ENCODE assay signal across 8 cellular contexts in genomic region chr21:42781150-42781980, GRCh38.
DNase-seq lines count a peak whose midpoint lies in the region; ATAC-seq and TF ChIP-seq lines count a peak whose summit lies in the region.

No MANE protein-coding gene starts in this region.

- peak overlapping the region; percentile 96 for H3K27ac Mint-ChIP-seq in glutamatergic neuron (ENCODE audit: unreplicated experiment)

- no peak for ATAC-seq in HG02884 (IDR thresholded peaks at IDR 0.05; ENCODE audit: unreplicated experiment)
- no peak for ATAC-seq in HG03469 (IDR thresholded peaks at IDR 0.05; ENCODE audit: unreplicated experiment)

- peaks cover 5% of the 10 kb centered on the region for H3K4me1 ChIP-seq in prostate gland (replicated peaks)

- H3K4me3 ChIP-seq in H7 (ENCODE audit: insufficient read depth, low read depth, low read length) (peak overlapping the region; percentile 46), prostate gland (peak overlapping the region in 1 of 2 donors; percentile 18)

- WGBS in prostate gland = 7% methylated on average over 40 of the region's 40 CpGs

- peaks cover 4% of the 10 kb centered on the region for H3K36me3 Mint-ChIP-seq in glutamatergic neuron (ENCODE audit: unreplicated experiment)

- TF ChIP-seq CTCF in glutamatergic neuron (IDR thresholded peaks at IDR 0.05; ENCODE audit: partially characterized antibody, unreplicated experiment) (no peak), prostate gland (IDR thresholded peaks at IDR 0.05) (peak in 1 of 4 experiments; percentile 18)

- H3K4me1 Mint-ChIP-seq in glutamatergic neuron (ENCODE audit: low read depth, unreplicated experiment) = peaks cover 40% of the 10 kb centered on the region

- peak; percentile 42 for TF ChIP-seq POLR2A in prostate gland (IDR thresholded peaks at IDR 0.05)

- H3K36me3 ChIP-seq in H7 (replicated peaks; ENCODE audit: control insufficient read depth, insufficient read depth, low read length) (no peaks in the 10 kb centered on the region), prostate gland (no peaks in the 10 kb centered on the region)

- DNase-seq in H7 = peak; percentile 86
- peak; percentile 65 for DNase-seq in NCI-H748 treated with DMSO at 0.1 percent for 48 hours (lab: John Stamatoyannopoulos, UW)
- DNase-seq in glutamatergic neuron = peak; percentile 68
- DNase-seq in prostate gland (ENCODE audit: low spot score) = peak; percentile 74
- no peak for DNase-seq in AG20443 (ENCODE audit: low spot score)
- DNase-seq in middle frontal gyrus (ENCODE audit: extremely low spot score, low spot score) = no peak

- H3K27me3 ChIP-seq in H7 (ENCODE audit: control insufficient read depth, insufficient read depth, low read length) (peaks cover 8% of the 10 kb centered on the region), prostate gland (replicated peaks; ENCODE audit: insufficient read depth) (no peaks in the 10 kb centered on the region)

- H3K9me3 ChIP-seq in prostate gland = no peaks in the 10 kb centered on the region

- peak overlapping the region; percentile 83 for H3K4me3 Mint-ChIP-seq in glutamatergic neuron (ENCODE audit: unreplicated experiment)

- peaks cover 25% of the 10 kb centered on the region for H3K9me3 Mint-ChIP-seq in glutamatergic neuron (ENCODE audit: unreplicated experiment)

- H3K27me3 Mint-ChIP-seq in glutamatergic neuron (ENCODE audit: unreplicated experiment) = peaks cover 15% of the 10 kb centered on the region

- peak overlapping the region in 1 of 2 donors; percentile 55 for H3K27ac ChIP-seq in prostate gland

- intact Hi-C loops in prostate gland (cut with DNase I) = no loop called here

Comparison
In these comparisons a context has a peak if more than half of its experiments do, and no peak if none do; other contexts are left out.
1. DNase-seq: peak in H7 (single experiment), NCI-H748 treated with DMSO at 0.1 percent for 48 hours (single experiment), glutamatergic neuron (single experiment) and prostate gland (single experiment); none in AG20443 (single experiment) and middle frontal gyrus (single experiment).